11 cellular contexts compared by ENCODE assay signal in the genomic region with DNA sequence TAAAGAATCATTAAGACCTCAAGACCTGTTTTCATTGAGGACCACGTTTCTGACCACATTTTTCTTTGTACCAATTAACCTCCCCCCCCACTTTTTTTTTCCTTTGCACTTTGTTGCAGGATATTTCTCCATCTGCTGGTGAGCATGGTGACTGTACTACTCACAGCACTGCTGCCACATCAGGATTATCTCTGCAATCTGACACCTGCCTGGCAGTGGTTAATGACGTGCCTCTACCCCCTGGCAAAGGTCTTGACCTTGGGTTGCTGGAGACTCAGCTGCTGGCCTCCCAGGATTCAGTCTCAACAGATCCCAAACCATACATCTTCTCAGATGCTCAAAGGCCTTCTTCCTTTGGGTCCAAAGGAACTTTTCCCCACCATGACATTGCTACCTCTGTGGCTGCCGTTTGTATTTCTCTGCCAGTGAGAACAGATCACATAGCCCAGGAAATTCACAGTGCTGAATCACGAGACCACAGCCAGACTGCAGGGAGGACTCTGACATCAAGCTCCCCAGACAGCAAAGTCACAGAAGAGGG. TPM values are rescaled to one million over a fixed set of nuclear protein-coding genes. Genes with fewer than 3 reads are reported as not detected.
DNase-seq lines count a peak whose midpoint lies in the region; ATAC-seq and TF ChIP-seq lines count a peak whose summit lies in the region.
"Had no signal": no experiment of that assay in that cellular context is flagged by ENCODE, and none has a peak within 500 bp of the region (broad histone marks: within the 10 kb centered on the region; RNA-seq: fewer than 3 reads in every experiment).

No MANE protein-coding gene starts in this region.

- H3K36me3 Mint-ChIP-seq in activated T-cell treated with anti-CD3 and anti-CD28 coated beads, Interleukin-2, amount 50 U/mL, for 72 hours (ENCODE audit: insufficient read depth in 2 of 2) = peaks cover 11 to 17% of the 10 kb centered on the region in 2 donors
- H3K36me3 Mint-ChIP-seq in CD14-positive monocyte = no peaks in the 10 kb centered on the region

- no peaks in the 10 kb centered on the region for H3K27me3 Mint-ChIP-seq in activated T-cell treated with anti-CD3 and anti-CD28 coated beads, Interleukin-2, amount 50 U/mL, for 72 hours (ENCODE audit: low read depth)
- H3K27me3 Mint-ChIP-seq in CD14-positive monocyte (ENCODE audit: low read depth in 3 of 3) = peaks cover 0 to 13% (median 8%) of the 10 kb centered on the region in 3 donors

- H3K9me3 Mint-ChIP-seq in activated T-cell treated with anti-CD3 and anti-CD28 coated beads, Interleukin-2, amount 50 U/mL, for 72 hours = peaks cover 4 to 5% of the 10 kb centered on the region in 2 donors
- H3K9me3 Mint-ChIP-seq in CD14-positive monocyte = peaks cover 0 to 6% (median 2%) of the 10 kb centered on the region in 7 donors

- H2AFZ ChIP-seq in OCI-LY7 (ENCODE audit: low read length) = no peak overlapping the region
- H2AFZ ChIP-seq: hepatocyte had no signal

- no peaks in the 10 kb centered on the region for H3K9me2 ChIP-seq in OCI-LY7 (ENCODE audit: insufficient read depth, low read length)

- peak; percentile 30 for DNase-seq in H4 (ENCODE audit: low spot score)
- no peak for DNase-seq in OCI-LY7 (ENCODE audit: low spot score)
- peak; percentile 15 to 21 for DNase-seq in activated T-cell treated with anti-CD3 and anti-CD28 coated beads, Interleukin-2, amount 50 U/mL, for 72 hours
- DNase-seq in spleen = no peak
- DNase-seq in ureter (ENCODE audit: low spot score) = no peak
- DNase-seq in CD14-positive monocyte (ENCODE audit: low spot score) = no peak
- DNase-seq in posterior vena cava (ENCODE audit: low spot score) = no peak
- DNase-seq: NCI-H2029, T1000 had no signal

- intact Hi-C loops in OCI-LY7 (cut with micrococcal nuclease; ENCODE audit: unreplicated experiment) = no loop called here
- intact Hi-C loops in spleen (cut with DNase I; ENCODE audit: low total_unique reads) = loop anchor here (10.0 kb wide), 1 partner anchor 151 kb away; no protein-coding TSS in a partner anchor
- intact Hi-C loops in CD14-positive monocyte (cut with micrococcal nuclease) = no loop called here
- intact Hi-C loops in posterior vena cava (cut with DNase I) = no loop called here

- no TSS peak for BruUV-seq in OCI-LY7 (replicated peaks; lab: Mats Ljungman, UMichigan)

- H3K4me1 ChIP-seq in OCI-LY7 (ENCODE audit: insufficient read depth, low read length, poor library complexity, severe bottlenecking) (no peaks in the 10 kb centered on the region), spleen (peaks cover 0 to 43% (median 11%) of the 10 kb centered on the region in 6 donors)

- H3K9me3 ChIP-seq in OCI-LY7 (ENCODE audit: low read length) = no peaks in the 10 kb centered on the region
- peaks cover 0 to 7% (median 0%) of the 10 kb centered on the region in 8 donors for H3K9me3 ChIP-seq in spleen

- no peaks in the 10 kb centered on the region for H3K79me2 ChIP-seq in OCI-LY7 (ENCODE audit: insufficient read depth, low read depth, low read length)
- H3K79me2 ChIP-seq: hepatocyte had no signal

- H4K20me1 ChIP-seq in OCI-LY7 (ENCODE audit: insufficient read depth, low read length) = no peaks in the 10 kb centered on the region

- H3K27ac ChIP-seq in OCI-LY7 (ENCODE audit: low read depth, low read length, poor library complexity, severe bottlenecking) (no peak overlapping the region), spleen (peak overlapping the region in 5 of 8 donors; percentile 8 to 82 (median 50))
- H3K27ac ChIP-seq: hepatocyte had no signal

- TF ChIP-seq CTCF in OCI-LY7 (conservative IDR thresholded peaks at IDR 0.05; ENCODE audit: low read length) (0 out of 2 replicates have a peak, but pooled peaks have one; percentile 16), spleen (IDR thresholded peaks at IDR 0.05 in 8 of 11, conservative IDR thresholded peaks at IDR 0.05 in 3 of 11) (peak in 1 of 11 experiments; percentile 4), CD14-positive monocyte (IDR thresholded peaks at IDR 0.05) (no peak)

- H3K4me2 ChIP-seq in OCI-LY7 (ENCODE audit: low read length) = no peak overlapping the region
- H3K4me2 ChIP-seq: hepatocyte had no signal

- H3K36me3 ChIP-seq in OCI-LY7 (ENCODE audit: insufficient read depth, low read length) = peaks cover 9% of the 10 kb centered on the region
- H3K36me3 ChIP-seq in spleen = peaks cover 0 to 30% (median 0%) of the 10 kb centered on the region in 6 donors

- CTCF ChIA-PET in OCI-LY7 (lab: Charles Lee; ENCODE audit: unreplicated experiment) = no interaction called here

- ATAC-seq in activated T-cell treated with anti-CD3 and anti-CD28 coated beads, Interleukin-2, amount 50 U/mL, for 72 hours (replicated peaks in 1 of 2) = peak; percentile 68 to 76
- no peak for ATAC-seq in HG03521 (IDR thresholded peaks at IDR 0.05; ENCODE audit: unreplicated experiment)

- POLR2A ChIA-PET in OCI-LY7 (lab: Charles Lee) = no interaction called here

- peak overlapping the region; percentile 65 to 68 for H3K4me3 Mint-ChIP-seq in activated T-cell treated with anti-CD3 and anti-CD28 coated beads, Interleukin-2, amount 50 U/mL, for 72 hours
- no peak overlapping the region for H3K4me3 Mint-ChIP-seq in CD14-positive monocyte

- H3K27me3 ChIP-seq in spleen (replicated peaks in 1 of 7) = no peaks in the 10 kb centered on the region

- WGBS in spleen, 5 donors = 5 to 17% (median 14%) methylated on average over 4 of the region's 4 CpGs

- H3K4me1 Mint-ChIP-seq in activated T-cell treated with anti-CD3 and anti-CD28 coated beads, Interleukin-2, amount 50 U/mL, for 72 hours (ENCODE audit: low read depth) = peaks cover 48% of the 10 kb centered on the region
- H3K4me1 Mint-ChIP-seq in CD14-positive monocyte = peaks cover 20% of the 10 kb centered on the region

- TF ChIP-seq POLR2A in spleen (IDR thresholded peaks at IDR 0.05) = no peak

- H3K4me3 ChIP-seq in OCI-LY7 (ENCODE audit: low read depth, low read length, poor library complexity, severe bottlenecking) (no peak overlapping the region), spleen (no peak overlapping the region)
- H3K4me3 ChIP-seq: hepatocyte had no signal

- H3K27ac Mint-ChIP-seq in activated T-cell treated with anti-CD3 and anti-CD28 coated beads, Interleukin-2, amount 50 U/mL, for 72 hours = peak overlapping the region; percentile 71
- H3K27ac Mint-ChIP-seq in CD14-positive monocyte = peak overlapping the region in 1 of 7 donors; percentile 20

RNA-seq across cellular contexts. Expression of a gene that starts 46.6 kb away (rescaled TPM):
- not detected in 2 replicates for total RNA-seq in H4 (2014; rRNA removed; shearing (Covaris generic))
- total RNA-seq in OCI-LY7 (2014; rRNA removed; shearing (Covaris generic)) = not detected in 2 replicates
- 0.15 TPM in 1 of 2 replicates, not detected in the other for total RNA-seq in OCI-LY7 (2022)
- not detected for total RNA-seq in activated T-cell treated with anti-CD3 and anti-CD28 coated beads, Interleukin-2, amount 50 U/mL, for 72 hours
- total RNA-seq in spleen = 10 to 100 TPM in 2 of 7 donors, 1 to 10 TPM in 5; 1.6 to 13.6 (median 6.2) TPM
- polyA plus RNA-seq in spleen = 1 to 10 TPM; 2.9 to 6.4 (median 5.9) TPM
- 0.16 TPM for total RNA-seq in ureter
- not detected for polyA plus RNA-seq in CD14-positive monocyte
- not detected for total RNA-seq in posterior vena cava

Comparison
In these comparisons a context has a peak if more than half of its experiments do, and no peak if none do; other contexts are left out.
1. DNase-seq: peak in H4 (single experiment) and activated T-cell treated with anti-CD3 and anti-CD28 coated beads, Interleukin-2, amount 50 U/mL, for 72 hours (2 of 2); none in OCI-LY7 (single experiment), spleen (single experiment), ureter (single experiment), CD14-positive monocyte (single experiment) and posterior vena cava (single experiment).
2. H3K4me3 Mint-ChIP-seq: peak in activated T-cell treated with anti-CD3 and anti-CD28 coated beads, Interleukin-2, amount 50 U/mL, for 72 hours (2 of 2); none in CD14-positive monocyte (0 of 2).